ENCODE assay signal across 8 cellular contexts in the genomic region with DNA sequence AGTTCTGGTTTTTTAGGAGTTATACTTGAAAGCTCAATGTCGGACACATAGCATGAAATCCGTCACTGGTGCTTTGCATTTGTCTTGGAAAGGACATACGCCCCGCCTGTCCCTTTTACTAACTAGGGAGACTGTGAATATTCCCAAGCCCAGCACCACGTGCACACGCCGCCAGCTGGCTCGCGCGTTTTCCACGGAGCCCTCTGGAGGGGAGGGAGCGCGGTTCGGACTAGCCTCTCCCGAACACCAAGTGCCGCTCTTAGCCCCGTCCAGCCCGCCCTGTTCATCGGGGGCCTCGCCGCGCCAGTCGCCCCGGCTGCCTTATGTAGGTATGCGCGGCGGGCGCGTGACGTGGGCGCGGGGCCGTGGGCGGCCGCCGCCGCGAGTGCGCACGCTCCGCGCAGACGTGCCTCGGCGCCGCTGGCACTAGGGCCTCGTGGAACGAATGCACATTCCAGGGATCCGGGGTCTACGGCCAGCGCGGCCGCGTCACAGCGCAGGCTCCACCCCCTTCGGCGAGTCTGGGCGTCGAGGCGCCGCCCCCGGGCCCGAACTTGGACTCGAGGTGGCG. TPM values are rescaled to one million over a fixed set of nuclear protein-coding genes. Genes with fewer than 3 reads are reported as not detected.
A peak's percentile ranks its signal among the peaks of the same experiment; 100 is the strongest.
DNase-seq lines count a peak whose midpoint lies in the region; ATAC-seq and TF ChIP-seq lines count a peak whose summit lies in the region.

No MANE protein-coding gene starts in this region.

- no peaks in the 10 kb centered on the region for H3K27me3 Mint-ChIP-seq in endodermal cell (ENCODE audit: insufficient read depth)
- no peaks in the 10 kb centered on the region for H3K27me3 Mint-ChIP-seq in mesothelial cell of epicardium (ENCODE audit: low read depth)

- peaks cover 20% of the 10 kb centered on the region for H3K79me2 ChIP-seq in OCI-LY1 (ENCODE audit: insufficient read depth, low read length)

- H3K9me2 ChIP-seq in OCI-LY1 (ENCODE audit: low read depth, low read length) = no peaks in the 10 kb centered on the region

- H3K9me3 Mint-ChIP-seq in endodermal cell (no peaks in the 10 kb centered on the region), mesothelial cell of epicardium (no peaks in the 10 kb centered on the region)

- H3K4me1 ChIP-seq in OCI-LY1 (ENCODE audit: insufficient read depth, low read length, severe bottlenecking) (peaks cover 61% of the 10 kb centered on the region), endodermal cell (ENCODE audit: control insufficient read depth, insufficient read depth, low read length) (peaks cover 10% of the 10 kb centered on the region)

- H3K36me3 Mint-ChIP-seq in endodermal cell (ENCODE audit: low read depth) = peaks cover 25% of the 10 kb centered on the region
- peaks cover 24% of the 10 kb centered on the region for H3K36me3 Mint-ChIP-seq in mesothelial cell of epicardium

- H3K4me1 Mint-ChIP-seq in endodermal cell (peaks cover 52% of the 10 kb centered on the region), mesothelial cell of epicardium (peaks cover 69% of the 10 kb centered on the region)

- H3K9ac ChIP-seq in OCI-LY1 (ENCODE audit: low read length) (peak overlapping the region; percentile 89), endodermal cell (ENCODE audit: extremely low read depth, low read length, poor library complexity, severe bottlenecking) (peak overlapping the region; percentile 96)

- peak overlapping the region; percentile 90 for H3K4me2 ChIP-seq in OCI-LY1 (ENCODE audit: low read length)

- H3K27me3 ChIP-seq in OCI-LY1 (ENCODE audit: insufficient read depth, low read length) (no peaks in the 10 kb centered on the region), endodermal cell (ENCODE audit: control insufficient read depth, insufficient read depth, low read length, poor library complexity, severe bottlenecking) (no peaks in the 10 kb centered on the region)

- ATAC-seq in GM21515 (IDR thresholded peaks at IDR 0.05; ENCODE audit: unreplicated experiment) = peak; percentile 38

- H3F3A ChIP-seq in OCI-LY1 (ENCODE audit: insufficient read depth, low read length) = no peaks in the 10 kb centered on the region

- H3K4me3 Mint-ChIP-seq in endodermal cell = peak overlapping the region; percentile 77
- H3K4me3 Mint-ChIP-seq in mesothelial cell of epicardium = peak overlapping the region; percentile 80

- H3K4me3 ChIP-seq in OCI-LY1 (ENCODE audit: low read depth, low read length, poor library complexity, severe bottlenecking) (peak overlapping the region; percentile 74), endodermal cell (ENCODE audit: low read length) (peak overlapping the region; percentile 97)

- DNase-seq in D341Med (ENCODE audit: low spot score) (peak; percentile 91), HuH-7 (ENCODE audit: low spot score) (peak; percentile 92), endodermal cell (peak; percentile 96), mesothelial cell of epicardium (ENCODE audit: low spot score in 2 of 2, unreplicated experiment in 2 of 2) (peak; percentile 75 to 88)
- peak; percentile 95 for DNase-seq in activated CD8-positive, alpha-beta memory T cell treated with anti-CD3 and anti-CD28 coated beads, Interleukin-2, amount 50 U/mL, for 48 hours
- peak; percentile 89 to 91 for DNase-seq in stimulated activated CD8-positive, alpha-beta memory T cell treated with anti-CD3 and anti-CD28 coated beads, Interleukin-15, amount 100 ng/mL, for 48 hours (ENCODE audit: low read depth in 2 of 2)

- H4K20me1 ChIP-seq in OCI-LY1 (ENCODE audit: insufficient read depth, low read length) = no peaks in the 10 kb centered on the region

- no peaks in the 10 kb centered on the region for H3K9me3 ChIP-seq in OCI-LY1 (ENCODE audit: low read length)
- no peaks in the 10 kb centered on the region for H3K9me3 ChIP-seq in endodermal cell (ENCODE audit: control insufficient read depth, low read length)

- 0% methylated on average over 8 to 65 of the region's 65 CpGs for WGBS in endodermal cell (ENCODE audit: insufficient coverage in 1 of 2, insufficient read length in 1 of 2), 2 experiments

- H3K36me3 ChIP-seq in OCI-LY1 (ENCODE audit: insufficient read depth, low read length) (peaks cover 20% of the 10 kb centered on the region), endodermal cell (ENCODE audit: control insufficient read depth, insufficient read depth, low read length) (peaks cover 24% of the 10 kb centered on the region)

- TF ChIP-seq CTCF in OCI-LY1 (IDR thresholded peaks at IDR 0.05; ENCODE audit: low read length) = no peak
- TF ChIP-seq CTCF in endodermal cell (conservative IDR thresholded peaks at IDR 0.05) = no peak
- TF ChIP-seq CTCF in mesothelial cell of epicardium (IDR thresholded peaks at IDR 0.05; ENCODE audit: unreplicated experiment) = no peak

- H3K27ac Mint-ChIP-seq in endodermal cell (peak overlapping the region; percentile 98), mesothelial cell of epicardium (peak overlapping the region; percentile 100)

- H2AFZ ChIP-seq in OCI-LY1 (ENCODE audit: low read length) = no peak overlapping the region

- H3K27ac ChIP-seq in OCI-LY1 (ENCODE audit: low read depth, low read length, poor library complexity, severe bottlenecking) (peak overlapping the region; percentile 92), endodermal cell (ENCODE audit: low read depth, low read length) (peak overlapping the region; percentile 95)

RNA-seq across cellular contexts. Expression of a gene that starts 0.7 kb away (rescaled TPM):
- total RNA-seq in endodermal cell (10 to 100 TPM; 41.6 to 45.7 TPM), mesothelial cell of epicardium (130 to 134 TPM (median 130 TPM) in 3 replicates)
- polyA plus RNA-seq in endodermal cell (2013, experiment 1 of 2) = 63.2 TPM
- polyA plus RNA-seq in endodermal cell (2013, experiment 2 of 2) = 56.4 TPM

Comparison
In these comparisons a context has a peak if more than half of its experiments do, and no peak if none do; other contexts are left out.
1. Peak in every context shown above with its lines: DNase-seq, ATAC-seq, H3K4me3 ChIP-seq and H3K27ac ChIP-seq.